Comparison of ENCODE assay signal across 14 cellular contexts in the genomic region with DNA sequence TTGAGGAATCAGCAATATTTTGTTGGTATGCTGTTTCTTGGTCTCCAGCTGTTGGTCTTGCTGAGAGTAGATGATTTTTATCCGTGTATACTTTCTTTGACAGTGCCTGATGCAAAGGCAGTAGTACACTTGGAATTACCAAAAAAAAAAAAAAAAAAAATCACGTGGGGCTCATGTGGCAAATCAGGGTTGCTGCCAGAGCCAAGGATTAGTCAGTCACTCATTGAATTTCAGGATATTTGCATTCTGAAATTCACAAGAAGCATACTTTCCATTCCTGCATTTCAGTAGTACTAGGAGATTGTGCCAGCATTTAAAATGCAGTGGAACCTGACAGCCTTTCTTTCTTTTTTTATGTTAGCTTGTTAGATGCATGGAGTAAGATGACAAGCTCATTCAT. TPM values are rescaled to one million over a fixed set of nuclear protein-coding genes. Genes with fewer than 3 reads are reported as not detected.
A peak's percentile ranks its signal among the peaks of the same experiment; 100 is the strongest.
DNase-seq lines count a peak whose midpoint lies in the region; ATAC-seq and TF ChIP-seq lines count a peak whose summit lies in the region.
"Had no signal": no experiment of that assay in that cellular context is flagged by ENCODE, and none has a peak within 500 bp of the region (broad histone marks: within the 10 kb centered on the region; RNA-seq: fewer than 3 reads in every experiment).

No MANE protein-coding gene starts in this region.

- BruUV-seq in MCF 10A (replicated peaks; lab: Mats Ljungman, UMichigan) (no TSS peak), mammary epithelial cell (replicated peaks; lab: Mats Ljungman, UMichigan) (no TSS peak)

- POLR2A ChIA-PET in MCF 10A (lab: Yijun Ruan, JAX) (interaction anchor here (0.6 to 1.8 kb wide), 6 partner anchors 50 to 228 kb away, joined by 3 to 6 read pairs (median 3); a partner anchor contains a TSS), WTC11 (lab: Charles Lee) (no interaction called here)

- whole genome bisulfite sequencing in mammary epithelial cell (ENCODE audit: low coverage, missing lambda C conversion rate): 22% methylated on average over 2 of the region's 2 CpGs
- 29 to 44% methylated on average over 2 of the region's 2 CpGs for WGBS in thyroid gland, 2 donors

- no peak overlapping the region for H3K4me2 ChIP-seq in mammary epithelial cell (ENCODE audit: insufficient read depth, low read depth, low read length)
- H3K4me2 ChIP-seq: BLaER1 treated with 17β-estradiol and CSF1 and Interleukin-3, amounts not matched to agents 10 nM and 100 nM had no signal

- peaks cover 4% of the 10 kb centered on the region for H3K4me1 ChIP-seq in mammary epithelial cell (ENCODE audit: insufficient read depth, low read length)
- H3K4me1 ChIP-seq in thyroid gland: peaks cover 4 to 15% of the 10 kb centered on the region in 2 donors
- H3K4me1 ChIP-seq: BLaER1 treated with 17β-estradiol and CSF1 and Interleukin-3, amounts not matched to agents 10 nM and 100 nM had no signal

- dilution Hi-C loops in mammary epithelial cell (cut with HindIII; ENCODE audit: low sequenced_read_pairs): loop anchor here (5.0 kb wide), 4 partner anchors 75 to 220 kb away; no protein-coding TSS in a partner anchor

- peak; percentile 32 for ATAC-seq in WTC11
- ATAC-seq: T-helper 17 cell had no signal

- H3K27ac Mint-ChIP-seq in MCF 10A (ENCODE audit: low read depth, unreplicated experiment) (no peak overlapping the region), WTC11 (peak overlapping the region; percentile 67)
- H3K27ac Mint-ChIP-seq: activated naive CD8-positive, alpha-beta T cell treated with anti-CD3 and anti-CD28 coated beads, Interleukin-2, amount 10 ng/mL, durations not matched to agents 7 days and 5 days; T-helper 17 cell had no signal

- H2AFZ ChIP-seq in mammary epithelial cell (ENCODE audit: low read depth, low read length): no peak overlapping the region

- H3K9me3 ChIP-seq in mammary epithelial cell (replicated peaks; ENCODE audit: insufficient read depth, low read length) (no peaks in the 10 kb centered on the region), thyroid gland (no peaks in the 10 kb centered on the region)
- H3K9me3 ChIP-seq: BLaER1 treated with 17β-estradiol and CSF1 and Interleukin-3, amounts not matched to agents 10 nM and 100 nM; neutrophil; stomach had no signal

- TF ChIP-seq POLR2A in thyroid gland (IDR thresholded peaks at IDR 0.05): no peak

- intact Hi-C loops in MCF 10A (cut with micrococcal nuclease) (loop anchor here (1.0 kb wide), 3 partner anchors 203 to 372 kb away; a partner anchor contains a TSS), mammary epithelial cell (cut with micrococcal nuclease) (loop anchor here (1.0 to 5.0 kb wide), 7 partner anchors 50 to 385 kb away; a partner anchor contains a TSS), thyroid gland (cut with DNase I) (loop anchor here (5.0 kb wide), 2 partner anchors 205 to 220 kb away; a partner anchor contains a TSS)

- peak; percentile 13 for DNase-seq in MCF 10A (ENCODE audit: unreplicated experiment)
- no peak for DNase-seq in mammary epithelial cell
- no peak for DNase-seq in WTC11 (ENCODE audit: low spot score)
- peak; percentile 35 to 68 for DNase-seq in foreskin fibroblast
- no peak for DNase-seq in thyroid gland
- no peak for DNase-seq in activated T-cell treated with anti-CD3 and anti-CD28 coated beads for 4 hours
- DNase-seq in NCI-H1105 (lab: John Stamatoyannopoulos, UW): no peak
- no peak for DNase-seq in stimulated activated CD4-positive, alpha-beta T cell treated with anti-CD3 and anti-CD28 coated beads, Interleukin-15, amount 100 ng/mL, for 24 hours
- DNase-seq: activated naive CD8-positive, alpha-beta T cell treated with anti-CD3 and anti-CD28 coated beads, Interleukin-2, amount 10 ng/mL, durations not matched to agents 7 days and 5 days; stimulated activated CD4-positive, alpha-beta T cell treated with anti-CD3 and anti-CD28 coated beads, Interleukin-2, amount 100 ng/mL, for 24 hours; stomach; T-helper 17 cell had no signal

- in situ Hi-C loops in mammary epithelial cell (cut with MboI; ENCODE audit: low sequenced_read_pairs in 2 of 2): loop anchor here (5.0 kb wide), 2 partner anchors 205 to 210 kb away; a partner anchor contains a TSS

- no peak overlapping the region for H3K9ac ChIP-seq in mammary epithelial cell (ENCODE audit: insufficient read depth, low read length)
- H3K9ac ChIP-seq: BLaER1 treated with 17β-estradiol and CSF1 and Interleukin-3, amounts not matched to agents 10 nM and 100 nM had no signal

- CTCF ChIA-PET in MCF 10A (lab: Yijun Ruan, JAX) (interaction anchor here (0.5 to 5.7 kb wide), 28 partner anchors 9 to 396 kb away, joined by 3 to 97 read pairs (median 5); a partner anchor contains a TSS), mammary epithelial cell (lab: Charles Lee; ENCODE audit: low non-redundant PET) (interaction anchor here (0.6 to 0.7 kb wide), 4 partner anchors 51 to 222 kb away, joined by 3 to 31 read pairs (median 5); no protein-coding TSS in a partner anchor), WTC11 (lab: Charles Lee) (interaction anchor here (0.6 to 3.2 kb wide), 26 partner anchors 16 to 494 kb away, joined by 3 to 26 read pairs (median 4); a partner anchor contains a TSS)

- H3K36me3 Mint-ChIP-seq in MCF 10A (ENCODE audit: insufficient read depth, unreplicated experiment): peaks cover 27% of the 10 kb centered on the region
- no peaks in the 10 kb centered on the region for H3K36me3 Mint-ChIP-seq in WTC11

- H3K4me3 Mint-ChIP-seq in MCF 10A (ENCODE audit: unreplicated experiment) (no peak overlapping the region), WTC11 (no peak overlapping the region)
- H3K4me3 Mint-ChIP-seq: activated naive CD8-positive, alpha-beta T cell treated with anti-CD3 and anti-CD28 coated beads, Interleukin-2, amount 10 ng/mL, durations not matched to agents 7 days and 5 days; T-helper 17 cell had no signal

- H3K36me3 ChIP-seq in mammary epithelial cell (ENCODE audit: insufficient read depth, low read length) (peaks cover 3% of the 10 kb centered on the region), thyroid gland (no peaks in the 10 kb centered on the region)

- H3K9me3 Mint-ChIP-seq in MCF 10A (ENCODE audit: unreplicated experiment): no peaks in the 10 kb centered on the region
- H3K9me3 Mint-ChIP-seq in WTC11: no peaks in the 10 kb centered on the region
- H3K9me3 Mint-ChIP-seq: activated naive CD8-positive, alpha-beta T cell treated with anti-CD3 and anti-CD28 coated beads, Interleukin-2, amount 10 ng/mL, durations not matched to agents 7 days and 5 days had no signal

- H3K27me3 ChIP-seq in mammary epithelial cell (ENCODE audit: insufficient read depth, low read length) (no peaks in the 10 kb centered on the region), thyroid gland (no peaks in the 10 kb centered on the region)
- H3K27me3 ChIP-seq: BLaER1 treated with 17β-estradiol and CSF1 and Interleukin-3, amounts not matched to agents 10 nM and 100 nM; neutrophil; stomach had no signal

- TF ChIP-seq CTCF in MCF 10A (IDR thresholded peaks at IDR 0.05; ENCODE audit: unreplicated experiment) (no peak), mammary epithelial cell (conservative IDR thresholded peaks at IDR 0.05 in 1 of 2, IDR thresholded peaks at IDR 0.05 in 1 of 2; ENCODE audit: extremely low read depth in 1 of 2, insufficient read depth in 1 of 2, low read depth in 1 of 2, low read length in 2 of 2) (no peak), WTC11 (IDR thresholded peaks at IDR 0.05) (no peak), foreskin fibroblast (IDR thresholded peaks at IDR 0.05; ENCODE audit: low read depth, low read length) (no peak), thyroid gland (IDR thresholded peaks at IDR 0.05) (no peak)

- H3K27me3 Mint-ChIP-seq in MCF 10A (ENCODE audit: insufficient read depth, unreplicated experiment): no peaks in the 10 kb centered on the region
- H3K27me3 Mint-ChIP-seq in WTC11 (ENCODE audit: low read depth): no peaks in the 10 kb centered on the region
- H3K27me3 Mint-ChIP-seq: activated naive CD8-positive, alpha-beta T cell treated with anti-CD3 and anti-CD28 coated beads, Interleukin-2, amount 10 ng/mL, durations not matched to agents 7 days and 5 days; T-helper 17 cell had no signal

- H3K79me2 ChIP-seq in mammary epithelial cell (ENCODE audit: insufficient read depth, low read length): no peaks in the 10 kb centered on the region

- H3K27ac ChIP-seq in mammary epithelial cell (ENCODE audit: insufficient read depth, low read depth, low read length) (no peak overlapping the region), thyroid gland (peak overlapping the region in 2 of 3 donors; percentile 23 to 62)
- H3K27ac ChIP-seq: BLaER1 treated with 17β-estradiol and CSF1 and Interleukin-3, amounts not matched to agents 10 nM and 100 nM; neutrophil; stomach had no signal

- H3K4me1 Mint-ChIP-seq in MCF 10A (ENCODE audit: insufficient read depth, unreplicated experiment): no peaks in the 10 kb centered on the region
- peaks cover 18% of the 10 kb centered on the region for H3K4me1 Mint-ChIP-seq in WTC11
- H3K4me1 Mint-ChIP-seq: activated naive CD8-positive, alpha-beta T cell treated with anti-CD3 and anti-CD28 coated beads, Interleukin-2, amount 10 ng/mL, durations not matched to agents 7 days and 5 days had no signal

- no peaks in the 10 kb centered on the region for H4K20me1 ChIP-seq in mammary epithelial cell (ENCODE audit: insufficient read depth, low read length)
- H4K20me1 ChIP-seq: BLaER1 treated with 17β-estradiol and CSF1 and Interleukin-3, amounts not matched to agents 10 nM and 100 nM had no signal

- H3K4me3 ChIP-seq in mammary epithelial cell (replicated peaks in 1 of 3; ENCODE audit: insufficient read depth in 1 of 3, low read depth in 2 of 3, low read length in 3 of 3) (no peak overlapping the region), foreskin fibroblast (ENCODE audit: low read depth in 1 of 2, low read length in 2 of 2) (no peak overlapping the region), thyroid gland (replicated peaks in 1 of 3) (no peak overlapping the region)
- H3K4me3 ChIP-seq: BLaER1 treated with 17β-estradiol and CSF1 and Interleukin-3, amounts not matched to agents 10 nM and 100 nM; stomach had no signal

TF ChIP-seq in WTC11, 78 proteins besides CTCF, POLR2A, EP300 and RAD21 (continues in another document):
- no peak for TF ChIP-seq ZNF317 (CRISPR knock-in tag; IDR thresholded peaks at IDR 0.05; ENCODE audit: borderline replicate concordance, low read depth)
- no peak for TF ChIP-seq KAT7 (CRISPR knock-in tag; IDR thresholded peaks at IDR 0.05; ENCODE audit: borderline replicate concordance)
- TF ChIP-seq, protein P1, sequence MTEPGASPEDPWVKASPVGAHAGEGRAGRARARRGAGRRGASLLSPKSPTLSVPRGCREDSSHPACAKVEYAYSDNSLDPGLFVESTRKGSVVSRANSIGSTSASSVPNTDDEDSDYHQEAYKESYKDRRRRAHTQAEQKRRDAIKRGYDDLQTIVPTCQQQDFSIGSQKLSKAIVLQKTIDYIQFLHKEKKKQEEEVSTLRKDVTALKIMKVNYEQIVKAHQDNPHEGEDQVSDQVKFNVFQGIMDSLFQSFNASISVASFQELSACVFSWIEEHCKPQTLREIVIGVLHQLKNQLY (CRISPR knock-in tag; IDR thresholded peaks at IDR 0.05): no peak
- no peak for TF ChIP-seq JAZF1 (CRISPR knock-in tag; IDR thresholded peaks at IDR 0.05)

RNA-seq across cellular contexts. Expression of a gene that starts 58.6 kb away (rescaled TPM):
- 14.6 and 21.8 TPM in 2 replicates for total RNA-seq in MCF 10A (2022)
- total RNA-seq in mammary epithelial cell: 10 to 100 TPM; 18.2 to 24.5 TPM
- polyA plus RNA-seq in mammary epithelial cell: 7.6 TPM
- polyA minus RNA-seq in mammary epithelial cell: 119 TPM
- total RNA-seq in WTC11 (2021): 12.0 to 15.6 TPM (median 12.6 TPM) in 3 replicates
- total RNA-seq in thyroid gland: 10 to 100 TPM; 16.7 to 24.4 (median 20.2) TPM

Comparison
In these comparisons a context has a peak if more than half of its experiments do, and no peak if none do; other contexts are left out.
1. DNase-seq: peak in MCF 10A (single experiment) and foreskin fibroblast (2 of 2); none in mammary epithelial cell (single experiment), WTC11 (single experiment), thyroid gland (0 of 2), activated T-cell treated with anti-CD3 and anti-CD28 coated beads for 4 hours (single experiment), NCI-H1105 (single experiment) and stimulated activated CD4-positive, alpha-beta T cell treated with anti-CD3 and anti-CD28 coated beads, Interleukin-15, amount 100 ng/mL, for 24 hours (single experiment).